1 cellular context compared by ENCODE assay signal in genomic region chr11:27203077-27203476, GRCh38.
TF ChIP-seq lines count a peak whose summit lies in the region.

No MANE protein-coding gene starts in this region.

TF ChIP-seq in HEK293, 187 proteins besides CTCF, POLR2A, EP300 and RAD21 (continued from another document):
- TF ChIP-seq, protein P1, sequence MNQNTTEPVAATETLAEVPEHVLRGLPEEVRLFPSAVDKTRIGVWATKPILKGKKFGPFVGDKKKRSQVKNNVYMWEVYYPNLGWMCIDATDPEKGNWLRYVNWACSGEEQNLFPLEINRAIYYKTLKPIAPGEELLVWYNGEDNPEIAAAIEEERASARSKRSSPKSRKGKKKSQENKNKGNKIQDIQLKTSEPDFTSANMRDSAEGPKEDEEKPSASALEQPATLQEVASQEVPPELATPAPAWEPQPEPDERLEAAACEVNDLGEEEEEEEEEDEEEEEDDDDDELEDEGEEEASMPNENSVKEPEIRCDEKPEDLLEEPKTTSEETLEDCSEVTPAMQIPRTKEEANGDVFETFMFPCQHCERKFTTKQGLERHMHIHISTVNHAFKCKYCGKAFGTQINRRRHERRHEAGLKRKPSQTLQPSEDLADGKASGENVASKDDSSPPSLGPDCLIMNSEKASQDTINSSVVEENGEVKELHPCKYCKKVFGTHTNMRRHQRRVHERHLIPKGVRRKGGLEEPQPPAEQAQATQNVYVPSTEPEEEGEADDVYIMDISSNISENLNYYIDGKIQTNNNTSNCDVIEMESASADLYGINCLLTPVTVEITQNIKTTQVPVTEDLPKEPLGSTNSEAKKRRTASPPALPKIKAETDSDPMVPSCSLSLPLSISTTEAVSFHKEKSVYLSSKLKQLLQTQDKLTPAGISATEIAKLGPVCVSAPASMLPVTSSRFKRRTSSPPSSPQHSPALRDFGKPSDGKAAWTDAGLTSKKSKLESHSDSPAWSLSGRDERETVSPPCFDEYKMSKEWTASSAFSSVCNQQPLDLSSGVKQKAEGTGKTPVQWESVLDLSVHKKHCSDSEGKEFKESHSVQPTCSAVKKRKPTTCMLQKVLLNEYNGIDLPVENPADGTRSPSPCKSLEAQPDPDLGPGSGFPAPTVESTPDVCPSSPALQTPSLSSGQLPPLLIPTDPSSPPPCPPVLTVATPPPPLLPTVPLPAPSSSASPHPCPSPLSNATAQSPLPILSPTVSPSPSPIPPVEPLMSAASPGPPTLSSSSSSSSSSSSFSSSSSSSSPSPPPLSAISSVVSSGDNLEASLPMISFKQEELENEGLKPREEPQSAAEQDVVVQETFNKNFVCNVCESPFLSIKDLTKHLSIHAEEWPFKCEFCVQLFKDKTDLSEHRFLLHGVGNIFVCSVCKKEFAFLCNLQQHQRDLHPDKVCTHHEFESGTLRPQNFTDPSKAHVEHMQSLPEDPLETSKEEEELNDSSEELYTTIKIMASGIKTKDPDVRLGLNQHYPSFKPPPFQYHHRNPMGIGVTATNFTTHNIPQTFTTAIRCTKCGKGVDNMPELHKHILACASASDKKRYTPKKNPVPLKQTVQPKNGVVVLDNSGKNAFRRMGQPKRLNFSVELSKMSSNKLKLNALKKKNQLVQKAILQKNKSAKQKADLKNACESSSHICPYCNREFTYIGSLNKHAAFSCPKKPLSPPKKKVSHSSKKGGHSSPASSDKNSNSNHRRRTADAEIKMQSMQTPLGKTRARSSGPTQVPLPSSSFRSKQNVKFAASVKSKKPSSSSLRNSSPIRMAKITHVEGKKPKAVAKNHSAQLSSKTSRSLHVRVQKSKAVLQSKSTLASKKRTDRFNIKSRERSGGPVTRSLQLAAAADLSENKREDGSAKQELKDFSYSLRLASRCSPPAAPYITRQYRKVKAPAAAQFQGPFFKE (tag by site-specific recombination; IDR thresholded peaks at IDR 0.05; ENCODE audit: borderline replicate concordance), result no peak
- TF ChIP-seq KLF9 (tag by site-specific recombination; IDR thresholded peaks at IDR 0.05; ENCODE audit: low read depth), result no peak
- TF ChIP-seq ZNF221 (tag by site-specific recombination; IDR thresholded peaks at IDR 0.05; ENCODE audit: borderline replicate concordance), result no peak
- TF ChIP-seq ZNF610 (tag by site-specific recombination; IDR thresholded peaks at IDR 0.05; ENCODE audit: borderline replicate concordance), result no peak
- peak; percentile 95 for TF ChIP-seq ZNF600 (tag by site-specific recombination; IDR thresholded peaks at IDR 0.05)
- TF ChIP-seq ZNF354C (tag by site-specific recombination; IDR thresholded peaks at IDR 0.05; ENCODE audit: borderline replicate concordance, low read depth), result no peak
- TF ChIP-seq ZNF658 (tag by site-specific recombination; IDR thresholded peaks at IDR 0.05), result no peak
- TF ChIP-seq ZNF416 (tag by site-specific recombination; IDR thresholded peaks at IDR 0.05), result no peak
- no peak for TF ChIP-seq ZIC2 (tag by site-specific recombination; IDR thresholded peaks at IDR 0.05)
- TF ChIP-seq ZNF324 (tag by site-specific recombination; IDR thresholded peaks at IDR 0.05), result no peak
- no peak for TF ChIP-seq ZNF654 (tag by site-specific recombination; IDR thresholded peaks at IDR 0.05; ENCODE audit: low read depth)
- TF ChIP-seq ZNF701 (tag by site-specific recombination; IDR thresholded peaks at IDR 0.05), result no peak
